In the genomic region with DNA sequence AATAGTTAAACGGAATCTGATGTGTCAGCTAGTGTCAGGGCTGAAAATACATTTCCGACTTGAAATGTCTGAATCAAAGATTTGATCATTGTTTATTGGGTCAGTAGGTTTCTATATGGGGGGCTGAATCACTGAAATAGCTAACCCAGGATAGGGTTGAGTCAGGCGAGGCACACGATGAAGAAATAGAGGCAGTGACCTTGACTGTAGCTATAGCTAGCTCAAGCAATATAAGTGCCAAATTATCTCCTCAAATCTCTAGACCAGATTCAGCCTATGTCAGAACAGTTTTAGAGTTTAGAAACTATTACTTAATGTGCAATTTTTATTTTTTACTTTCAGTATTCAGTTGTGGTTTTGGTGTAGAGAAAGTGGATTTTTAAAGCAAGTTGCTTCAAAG, we compare ENCODE assay signal across 18 cellular contexts.
"Had no signal": no experiment of that assay in that cellular context is flagged by ENCODE, and none has a peak within 500 bp of the region (broad histone marks: within the 10 kb centered on the region; RNA-seq: fewer than 3 reads in every experiment).

No MANE protein-coding gene starts in this region.

- ATAC-seq: sciatic nerve had no signal

- H3K27me3 Mint-ChIP-seq: activated CD4-positive, alpha-beta T cell treated with anti-CD3 and anti-CD28 coated beads, Interleukin-2, amount 10 ng/mL, durations not matched to agents 24 days and 14 days had no signal

- H3K36me3 ChIP-seq: brain microvascular endothelial cell, esophagus squamous epithelium, stomach, upper lobe of left lung had no signal

- H3K9me3 Mint-ChIP-seq: activated B cell treated with CpG ODN at 0.5 μM for 24 hours, nephron had no signal

- H3K27me3 ChIP-seq: brain microvascular endothelial cell, esophagus squamous epithelium, testis, upper lobe of left lung had no signal

- H3K4me1 ChIP-seq: esophagus squamous epithelium, stomach, testis, upper lobe of left lung had no signal

- H3K4me3 ChIP-seq: esophagus squamous epithelium, stomach, testis, upper lobe of left lung had no signal

- H3K4me3 Mint-ChIP-seq: activated B cell treated with CpG ODN at 0.5 μM for 24 hours; activated CD4-positive, alpha-beta T cell treated with anti-CD3 and anti-CD28 coated beads, Interleukin-2, amount 10 ng/mL, durations not matched to agents 24 days and 14 days; nephron had no signal

- DNase-seq: activated B cell treated with CpG ODN at 0.5 μM for 24 hours; activated CD4-positive, alpha-beta T cell treated with anti-CD3 and anti-CD28 coated beads, Interleukin-2, amount 10 ng/mL, durations not matched to agents 24 days and 14 days; activated effector memory CD4-positive, alpha-beta T cell treated with Interleukin-2 at 50 U/mL for 16 hours; anterior cingulate cortex; brain microvascular endothelial cell; cortex of kidney; effector CD4-positive, alpha-beta T cell; esophagus squamous epithelium; foreskin fibroblast; hippocampal formation; kidney glomerular epithelial cell; mesendoderm; stomach; testis; upper lobe of left lung had no signal

- H3K4me1 Mint-ChIP-seq: activated B cell treated with CpG ODN at 0.5 μM for 24 hours, nephron had no signal

- H3K27ac Mint-ChIP-seq: activated B cell treated with CpG ODN at 0.5 μM for 24 hours; activated CD4-positive, alpha-beta T cell treated with anti-CD3 and anti-CD28 coated beads, Interleukin-2, amount 10 ng/mL, durations not matched to agents 24 days and 14 days; activated naive CD4-positive, alpha-beta T cell treated with anti-CD3 and anti-CD28 coated beads, Interleukin-2, amount 50 U/mL, for 72 hours had no signal

- H3K9me3 ChIP-seq: esophagus squamous epithelium, stomach, testis, upper lobe of left lung had no signal

- H3K27ac ChIP-seq: brain microvascular endothelial cell, esophagus squamous epithelium, stomach, testis, upper lobe of left lung had no signal
